Comparison of ENCODE assay signal across 8 cellular contexts in genomic region chr14:76955575-76956252, GRCh38.
A peak's percentile ranks its signal among the peaks of the same experiment; 100 is the strongest.
DNase-seq lines count a peak whose midpoint lies in the region; ATAC-seq, FAIRE-seq and TF ChIP-seq lines count a peak whose summit lies in the region.

No MANE protein-coding gene starts in this region.

- H3K4me1 Mint-ChIP-seq in activated B cell treated with CpG ODN at 0.5 μM for 24 hours: peaks cover 67% of the 10 kb centered on the region

- H3K4me1 ChIP-seq in BLaER1 treated with 17β-estradiol and CSF1 and Interleukin-3, amounts not matched to agents 10 nM and 100 nM: peaks cover 67 to 96% (median 92%) of the 10 kb centered on the region in 10 experiments

- peak overlapping the region; percentile 86 for H3K4me3 Mint-ChIP-seq in activated B cell treated with CpG ODN at 0.5 μM for 24 hours

- H3K9ac ChIP-seq in BLaER1 treated with 17β-estradiol and CSF1 and Interleukin-3, amounts not matched to agents 10 nM and 100 nM: peak overlapping the region; percentile 83 to 98 (median 93)

- FAIRE-seq in D721Med (lab: Jason Lieb, UNC): no peak

- no peaks in the 10 kb centered on the region for H3K36me3 Mint-ChIP-seq in activated B cell treated with CpG ODN at 0.5 μM for 24 hours (ENCODE audit: low read depth)

- no peaks in the 10 kb centered on the region for H4K20me1 ChIP-seq in BLaER1 treated with 17β-estradiol and CSF1 and Interleukin-3, amounts not matched to agents 10 nM and 100 nM

- DNase-seq in Kasumi-1 (lab: John Stamatoyannopoulos, UW): peak; percentile 55 to 69
- DNase-seq in activated B cell treated with CpG ODN at 0.5 μM for 24 hours: peak; percentile 32
- DNase-seq in dermis blood vessel endothelial cell: peak; percentile 75
- peak; percentile 62 for DNase-seq in midbrain (lab: John Stamatoyannopoulos, UW)
- DNase-seq in stimulated activated naive CD4-positive, alpha-beta T cell treated with Interleukin-2 at 50 U/mL for 16 hours (lab: John Stamatoyannopoulos, UW): peak; percentile 53
- DNase-seq in D721Med (ENCODE audit: insufficient read length, low spot score): no peak

- no peaks in the 10 kb centered on the region for H3K9me3 ChIP-seq in BLaER1 treated with 17β-estradiol and CSF1 and Interleukin-3, amounts not matched to agents 10 nM and 100 nM (replicated peaks in 1 of 11)

- TF ChIP-seq CTCF in activated B cell treated with CpG ODN at 0.5 μM for 24 hours (IDR thresholded peaks at IDR 0.05): no peak
- no peak for TF ChIP-seq CTCF in D721Med (IDR thresholded peaks at IDR 0.05; ENCODE audit: insufficient read depth, missing control alignments)

- H3K27ac Mint-ChIP-seq in activated B cell treated with CpG ODN at 0.5 μM for 24 hours: peak overlapping the region; percentile 94

- POLR2A ChIA-PET in activated B cell treated with CpG ODN at 0.5 μM for 24 hours (lab: Charles Lee): interaction anchor here (0.8 to 4.3 kb wide), 13 partner anchors 8 to 168 kb away, joined by 3 to 88 read pairs (median 5); partner anchors contain the start of gene IRF2BPL

- CTCF ChIA-PET in activated B cell treated with CpG ODN at 0.5 μM for 24 hours (lab: Charles Lee): interaction anchor here (1.0 to 1.3 kb wide), 4 partner anchors 8 to 168 kb away, joined by 3 to 4 read pairs (median 4); no protein-coding TSS in a partner anchor

- intact Hi-C loops in activated B cell treated with CpG ODN at 0.5 μM for 24 hours (cut with micrococcal nuclease): loop anchor here (1.0 to 2.0 kb wide), 8 partner anchors 8 to 165 kb away; partner anchors contain the start of gene IRF2BPL

- peak overlapping the region; percentile 82 to 97 (median 93) for H3K4me2 ChIP-seq in BLaER1 treated with 17β-estradiol and CSF1 and Interleukin-3, amounts not matched to agents 10 nM and 100 nM

- H3K9me3 Mint-ChIP-seq in activated B cell treated with CpG ODN at 0.5 μM for 24 hours: no peaks in the 10 kb centered on the region

- no peaks in the 10 kb centered on the region for H3K36me3 ChIP-seq in BLaER1 treated with 17β-estradiol and CSF1 and Interleukin-3, amounts not matched to agents 10 nM and 100 nM

- ATAC-seq in GM19397 (IDR thresholded peaks at IDR 0.05; ENCODE audit: unreplicated experiment): peak; percentile 26
- peak; percentile 45 for ATAC-seq in activated B cell treated with CpG ODN at 0.5 μM for 24 hours (ENCODE audit: low read depth)

- peaks cover 0 to 4% (median 0%) of the 10 kb centered on the region in 11 experiments; a peak in 1 of 22 replicates for H3K27me3 ChIP-seq in BLaER1 treated with 17β-estradiol and CSF1 and Interleukin-3, amounts not matched to agents 10 nM and 100 nM

- peak overlapping the region; percentile 39 to 68 (median 55); a peak in 19 of 20 replicates for H3K4me3 ChIP-seq in BLaER1 treated with 17β-estradiol and CSF1 and Interleukin-3, amounts not matched to agents 10 nM and 100 nM

- no peaks in the 10 kb centered on the region for H3K27me3 Mint-ChIP-seq in activated B cell treated with CpG ODN at 0.5 μM for 24 hours

- H3K27ac ChIP-seq in BLaER1 treated with 17β-estradiol and CSF1 and Interleukin-3, amounts not matched to agents 10 nM and 100 nM: peak overlapping the region; percentile 87 to 100 (median 99)
